Comparison of ENCODE assay signal across 21 cellular contexts in genomic region chr20:23873370-23874015, GRCh38. TPM values are rescaled to one million over a fixed set of nuclear protein-coding genes. Genes with fewer than 3 reads are reported as not detected.
DNase-seq lines count a peak whose midpoint lies in the region; ATAC-seq and TF ChIP-seq lines count a peak whose summit lies in the region.
"Had no signal": no experiment of that assay in that cellular context is flagged by ENCODE, and none has a peak within 500 bp of the region (broad histone marks: within the 10 kb centered on the region; RNA-seq: fewer than 3 reads in every experiment).

No MANE protein-coding gene starts in this region.

- no peak overlapping the region for H2AFZ ChIP-seq in Loucy (ENCODE audit: low read length)

- H3K36me3 Mint-ChIP-seq in activated naive CD8-positive, alpha-beta T cell treated with anti-CD3 and anti-CD28 coated beads, Interleukin-2, amount 50 U/mL, for 24 hours (ENCODE audit: low read depth) = no peaks in the 10 kb centered on the region
- no peaks in the 10 kb centered on the region for H3K36me3 Mint-ChIP-seq in activated naive CD8-positive, alpha-beta T cell treated with anti-CD3 and anti-CD28 coated beads for 36 hours
- H3K36me3 Mint-ChIP-seq: CD4-positive, alpha-beta memory T cell had no signal

- 32 to 45% methylated on average over 2 of the region's 3 CpGs for WGBS in esophagus squamous epithelium, 2 donors

- peaks cover 14% of the 10 kb centered on the region for H3K4me1 Mint-ChIP-seq in activated naive CD8-positive, alpha-beta T cell treated with anti-CD3 and anti-CD28 coated beads, Interleukin-2, amount 50 U/mL, for 24 hours
- H3K4me1 Mint-ChIP-seq in activated naive CD8-positive, alpha-beta T cell treated with anti-CD3 and anti-CD28 coated beads for 36 hours = peaks cover 7% of the 10 kb centered on the region

- H3K9me2 ChIP-seq in Loucy (replicated peaks; ENCODE audit: low read depth, low read length) = no peaks in the 10 kb centered on the region
- H3K9me2 ChIP-seq: SK-N-SH had no signal

- peak overlapping the region in 3 of 4 donors; percentile 51 to 66 (median 60) for H3K27ac ChIP-seq in esophagus squamous epithelium

- H3K9me3 ChIP-seq in Loucy (ENCODE audit: insufficient read depth, low read depth, low read length) (no peaks in the 10 kb centered on the region), esophagus squamous epithelium (no peaks in the 10 kb centered on the region)
- H3K9me3 ChIP-seq: MG63, SK-N-SH had no signal

- peak overlapping the region; percentile 28 for H3K4me3 ChIP-seq in Loucy (ENCODE audit: low read length, poor library complexity, severe bottlenecking)
- H3K4me3 ChIP-seq in esophagus squamous epithelium = no peak overlapping the region
- H3K4me3 ChIP-seq: GM12878, MG63 had no signal

- no peaks in the 10 kb centered on the region for H3F3A ChIP-seq in Loucy (ENCODE audit: low read depth)

- H3K36me3 ChIP-seq in Loucy (ENCODE audit: insufficient read depth, low read length) = no peaks in the 10 kb centered on the region
- no peaks in the 10 kb centered on the region for H3K36me3 ChIP-seq in esophagus squamous epithelium
- H3K36me3 ChIP-seq: MG63 had no signal

- no peak for TF ChIP-seq POLR2A in esophagus squamous epithelium (IDR thresholded peaks at IDR 0.05)

- H3K4me2 ChIP-seq in Loucy (ENCODE audit: low read depth, low read length, poor library complexity, severe bottlenecking) = peak overlapping the region; percentile 14
- H3K4me2 ChIP-seq: SK-N-SH had no signal

- H3K9ac ChIP-seq in Loucy (ENCODE audit: low read depth, low read length, poor library complexity, severe bottlenecking) = peak overlapping the region; percentile 4
- H3K9ac ChIP-seq: SK-N-SH had no signal

- no peak for DNase-seq in activated naive CD8-positive, alpha-beta T cell treated with anti-CD3 and anti-CD28 coated beads, Interleukin-2, amount 50 U/mL, for 24 hours
- no peak for DNase-seq in activated naive CD8-positive, alpha-beta T cell treated with anti-CD3 and anti-CD28 coated beads for 36 hours
- no peak for DNase-seq in esophagus squamous epithelium (lab: John Stamatoyannopoulos, UW)
- DNase-seq in stimulated activated CD4-positive, alpha-beta T cell treated with anti-CD3 and anti-CD28 coated beads, Interleukin-2, amount 100 ng/mL, for 24 hours = no peak
- no peak for DNase-seq in NCI-H774 (lab: John Stamatoyannopoulos, UW)
- DNase-seq: ACHN, AML-193, DMS79 treated with DMSO at 0.1 percent for 48 hours, GOT3, KG1, MG63, NCI-H1092, NCI-H1694, NCI-H345, NCI-H526 treated with DMSO at 0.1 percent for 48 hours, Right ventricle myocardium superior, SK-N-SH had no signal

- intact Hi-C loops in esophagus squamous epithelium (cut with DNase I) = no loop called here

- H3K79me2 ChIP-seq in Loucy (ENCODE audit: insufficient read depth, low read length) = no peaks in the 10 kb centered on the region

- no peaks in the 10 kb centered on the region for H4K20me1 ChIP-seq in Loucy (ENCODE audit: insufficient read depth, low read length, poor library complexity, severe bottlenecking)

- no peak overlapping the region for H3K27ac Mint-ChIP-seq in activated naive CD8-positive, alpha-beta T cell treated with anti-CD3 and anti-CD28 coated beads, Interleukin-2, amount 50 U/mL, for 24 hours
- H3K27ac Mint-ChIP-seq in activated naive CD8-positive, alpha-beta T cell treated with anti-CD3 and anti-CD28 coated beads for 36 hours = no peak overlapping the region

- TF ChIP-seq CTCF in Loucy (conservative IDR thresholded peaks at IDR 0.05; ENCODE audit: low read length) = no peak
- TF ChIP-seq CTCF in esophagus squamous epithelium (IDR thresholded peaks at IDR 0.05) = no peak

- H3K27me3 Mint-ChIP-seq in activated naive CD8-positive, alpha-beta T cell treated with anti-CD3 and anti-CD28 coated beads, Interleukin-2, amount 50 U/mL, for 24 hours = no peaks in the 10 kb centered on the region
- H3K27me3 Mint-ChIP-seq in activated naive CD8-positive, alpha-beta T cell treated with anti-CD3 and anti-CD28 coated beads for 36 hours = peaks cover 4% of the 10 kb centered on the region

- H3K4me1 ChIP-seq in Loucy (ENCODE audit: insufficient read depth, low read length, poor library complexity, severe bottlenecking) (peaks cover 30% of the 10 kb centered on the region), esophagus squamous epithelium (peaks cover 0 to 13% (median 0%) of the 10 kb centered on the region in 3 donors)

- no peaks in the 10 kb centered on the region for H3K27me3 ChIP-seq in Loucy (ENCODE audit: insufficient read depth, low read length, poor library complexity, severe bottlenecking)
- H3K27me3 ChIP-seq in esophagus squamous epithelium = peaks cover 0 to 27% (median 0%) of the 10 kb centered on the region in 4 donors
- H3K27me3 ChIP-seq: MG63 had no signal

- H3K9me3 Mint-ChIP-seq in activated naive CD8-positive, alpha-beta T cell treated with anti-CD3 and anti-CD28 coated beads, Interleukin-2, amount 50 U/mL, for 24 hours = no peaks in the 10 kb centered on the region
- no peaks in the 10 kb centered on the region for H3K9me3 Mint-ChIP-seq in activated naive CD8-positive, alpha-beta T cell treated with anti-CD3 and anti-CD28 coated beads for 36 hours
- H3K9me3 Mint-ChIP-seq: CD4-positive, alpha-beta memory T cell had no signal

- no peak overlapping the region for H3K4me3 Mint-ChIP-seq in activated naive CD8-positive, alpha-beta T cell treated with anti-CD3 and anti-CD28 coated beads, Interleukin-2, amount 50 U/mL, for 24 hours
- H3K4me3 Mint-ChIP-seq in activated naive CD8-positive, alpha-beta T cell treated with anti-CD3 and anti-CD28 coated beads for 36 hours = no peak overlapping the region
- H3K4me3 Mint-ChIP-seq: CD4-positive, alpha-beta memory T cell had no signal

- peak; percentile 59 for ATAC-seq in activated naive CD8-positive, alpha-beta T cell treated with anti-CD3 and anti-CD28 coated beads, Interleukin-2, amount 50 U/mL, for 24 hours
- no peak for ATAC-seq in GM19351 (IDR thresholded peaks at IDR 0.05; ENCODE audit: unreplicated experiment)
- ATAC-seq: GM12878 had no signal

RNA-seq across cellular contexts. Expression of gene CST5, which starts 6.1 kb away (rescaled TPM):
- not detected for total RNA-seq in activated naive CD8-positive, alpha-beta T cell treated with anti-CD3 and anti-CD28 coated beads for 36 hours
- total RNA-seq in esophagus squamous epithelium = not detected
- total RNA-seq: CD4-positive, alpha-beta memory T cell; GM12878; Right ventricle myocardium superior had no signal

RNA-seq across cellular contexts. Expression of gene CST2, which starts 47.0 kb away (rescaled TPM):
- not detected for total RNA-seq in activated naive CD8-positive, alpha-beta T cell treated with anti-CD3 and anti-CD28 coated beads for 36 hours
- not detected for total RNA-seq in esophagus squamous epithelium
- total RNA-seq: CD4-positive, alpha-beta memory T cell; GM12878; Right ventricle myocardium superior had no signal
